8 cellular contexts compared by ENCODE assay signal in genomic region chr11:118923721-118924587, GRCh38. TPM values are rescaled to one million over a fixed set of nuclear protein-coding genes. Genes with fewer than 3 reads are reported as not detected.
DNase-seq lines count a peak whose midpoint lies in the region; ATAC-seq, FAIRE-seq and TF ChIP-seq lines count a peak whose summit lies in the region.

No MANE protein-coding gene starts in this region.

- H3K4me1 ChIP-seq in RWPE2 (ENCODE audit: insufficient read depth, poor library complexity, severe bottlenecking) (peaks cover 26% of the 10 kb centered on the region), neuronal stem cell (ENCODE audit: control insufficient read depth in 2 of 2, insufficient read depth in 1 of 2, low read depth in 1 of 2, low read length in 2 of 2) (peaks cover 59 to 72% of the 10 kb centered on the region in 2 donors)

- peak overlapping the region; percentile 84 for H2BK120ac ChIP-seq in neuronal stem cell (ENCODE audit: low read depth, low read length)

- H2BK15ac ChIP-seq in neuronal stem cell (ENCODE audit: low read length) = peak overlapping the region; percentile 82

- TF ChIP-seq CTCF in Calu3 (IDR thresholded peaks at IDR 0.05; ENCODE audit: unreplicated experiment) (no peak), RWPE2 (IDR thresholded peaks at IDR 0.05; ENCODE audit: poor library complexity, severe bottlenecking) (no peak), epithelial cell of esophagus (IDR thresholded peaks at IDR 0.05; ENCODE audit: insufficient read depth, low read depth, low read length, missing control alignments) (no peak)

- BruUV-seq in Calu3 (replicated peaks; lab: Mats Ljungman, UMichigan) = TSS peak; percentile 25

- peak overlapping the region; percentile 78 for H2BK12ac ChIP-seq in neuronal stem cell (ENCODE audit: low read length)

- peak overlapping the region; percentile 86 for H3K27ac Mint-ChIP-seq in Calu3 (ENCODE audit: unreplicated experiment)

- no peak for FAIRE-seq in frontal cortex (lab: Jason Lieb, UNC)

- H3K27ac ChIP-seq in RWPE2 (ENCODE audit: poor library complexity, severe bottlenecking) = peak overlapping the region; percentile 100
- no peak overlapping the region for H3K27ac ChIP-seq in neuronal stem cell (replicated peaks; ENCODE audit: low read length)

- H3K4me2 ChIP-seq in neuronal stem cell (ENCODE audit: insufficient read depth, low read length, poor library complexity, severe bottlenecking) = peak overlapping the region; percentile 78

- peak overlapping the region; percentile 60 for H3K9ac ChIP-seq in neuronal stem cell (ENCODE audit: low read depth, low read length, poor library complexity)

- no CpG with 5 or more reads among the region's 7 CpGs for WGBS in neuronal stem cell (ENCODE audit: extremely low coverage in 2 of 2, insufficient read length in 2 of 2, insufficient replicate concordance in 1 of 2), 2 donors

- H3K9me3 ChIP-seq in RWPE2 (ENCODE audit: severe bottlenecking) = no peaks in the 10 kb centered on the region
- no peaks in the 10 kb centered on the region for H3K9me3 ChIP-seq in neuronal stem cell (replicated peaks in 1 of 2; ENCODE audit: control insufficient read depth in 2 of 2, insufficient read depth in 1 of 2, low read depth in 1 of 2, low read length in 2 of 2)

- H3K4me3 Mint-ChIP-seq in Calu3 (ENCODE audit: low read depth, unreplicated experiment) = peak overlapping the region; percentile 98

- H3K4me3 ChIP-seq in RWPE2 (ENCODE audit: severe bottlenecking) (peak overlapping the region; percentile 82), epithelial cell of esophagus (ENCODE audit: low read length) (peak overlapping the region; percentile 93), neuronal stem cell (ENCODE audit: low read length in 2 of 2) (peak overlapping the region; percentile 95 to 96)

- H3K27me3 Mint-ChIP-seq in Calu3 (ENCODE audit: unreplicated experiment) = no peaks in the 10 kb centered on the region

- H3K9me3 Mint-ChIP-seq in Calu3 (ENCODE audit: low read depth, unreplicated experiment) = no peaks in the 10 kb centered on the region

- H2BK5ac ChIP-seq in neuronal stem cell (ENCODE audit: low read length) = no peak overlapping the region

- H3K36me3 ChIP-seq in RWPE2 (ENCODE audit: low read depth) (peaks cover 29% of the 10 kb centered on the region), neuronal stem cell (replicated peaks in 1 of 2; ENCODE audit: control insufficient read depth in 2 of 2, insufficient read depth in 2 of 2, low read length in 2 of 2) (no peaks in the 10 kb centered on the region)

- peaks cover 83% of the 10 kb centered on the region for H3K36me3 Mint-ChIP-seq in Calu3 (ENCODE audit: insufficient read depth, unreplicated experiment)

- peak overlapping the region; percentile 91 for H2AFZ ChIP-seq in neuronal stem cell (ENCODE audit: low read length)

- H3K23ac ChIP-seq in neuronal stem cell (ENCODE audit: low read depth, low read length, poor library complexity) = peak overlapping the region; percentile 35

- no peak for ATAC-seq in RWPE2 (ENCODE audit: low read depth)

- no peak overlapping the region for H2AK5ac ChIP-seq in neuronal stem cell (ENCODE audit: low read depth, low read length)

- peak overlapping the region; percentile 30 for H3K18ac ChIP-seq in neuronal stem cell (ENCODE audit: low read length)

- peak overlapping the region; percentile 65 for H3K14ac ChIP-seq in neuronal stem cell (ENCODE audit: low read length)

- no peak overlapping the region for H4K91ac ChIP-seq in neuronal stem cell (ENCODE audit: low read depth, low read length, poor library complexity)

- H3K27me3 ChIP-seq in RWPE2 (ENCODE audit: insufficient read depth, poor library complexity, severe bottlenecking) = no peaks in the 10 kb centered on the region
- H3K27me3 ChIP-seq in neuronal stem cell (ENCODE audit: control insufficient read depth in 3 of 3, insufficient read depth in 3 of 3, low read depth in 1 of 3, low read length in 3 of 3) = no peaks in the 10 kb centered on the region

- DNase-seq in Calu3 (no peak), RWPE2 (ENCODE audit: low spot score) (no peak), epithelial cell of esophagus (ENCODE audit: low read depth) (peak; percentile 39), neuronal stem cell (ENCODE audit: low spot score) (no peak), NCI-H82 (lab: John Stamatoyannopoulos, UW) (no peak), AG20443 (ENCODE audit: low spot score) (no peak), H4 (ENCODE audit: low spot score) (no peak), frontal cortex (ENCODE audit: low spot score in 2 of 2) (no peak)

- no peak overlapping the region for H3K4ac ChIP-seq in neuronal stem cell (ENCODE audit: low read length)

- peaks cover 28% of the 10 kb centered on the region for H3K79me1 ChIP-seq in neuronal stem cell (ENCODE audit: low read depth, low read length)

- CTCF ChIA-PET in Calu3 (lab: Charles Lee) = interaction anchor here (1.4 to 2.1 kb wide), 2 partner anchors 12 to 14 kb away, joined by 5 to 10 read pairs; no protein-coding TSS in a partner anchor

- intact Hi-C loops in Calu3 (cut with micrococcal nuclease; ENCODE audit: unreplicated experiment) = no loop called here

- H3K4me1 Mint-ChIP-seq in Calu3 (ENCODE audit: low read depth, unreplicated experiment) = peaks cover 53% of the 10 kb centered on the region

- H4K8ac ChIP-seq in neuronal stem cell (ENCODE audit: low read depth, low read length) = no peak overlapping the region

RNA-seq across cellular contexts. Expression of gene BCL9L, which starts 1.8 kb away (rescaled TPM):
- total RNA-seq in Calu3 (2022) = 57.9 and 68.4 TPM in 2 replicates
- 32.8 TPM for polyA plus RNA-seq in neuronal stem cell (2013, experiment 1 of 2)
- 34.6 TPM for polyA plus RNA-seq in neuronal stem cell (2013, experiment 2 of 2)
- total RNA-seq in H4 (2014; rRNA removed; shearing (Covaris generic)) = 3.3 and 7.5 TPM in 2 replicates
- 8.6 TPM for total RNA-seq in frontal cortex

RNA-seq across cellular contexts. Expression of gene UPK2, which starts 32.1 kb away (rescaled TPM):
- total RNA-seq in Calu3 (2022) (3.5 and 5.2 TPM in 2 replicates), frontal cortex (not detected)
- polyA plus RNA-seq in neuronal stem cell (2013, experiment 1 of 2) = 0.50 TPM
- polyA plus RNA-seq in neuronal stem cell (2013, experiment 2 of 2) = 0.47 TPM
- not detected in 2 replicates for total RNA-seq in H4 (2014; rRNA removed; shearing (Covaris generic))

RNA-seq across cellular contexts. Expression of gene CXCR5, which starts 40.3 kb away (rescaled TPM):
- not detected in 2 replicates for total RNA-seq in Calu3 (2022)
- polyA plus RNA-seq in neuronal stem cell (2013, experiment 1 of 2) = not detected
- not detected for polyA plus RNA-seq in neuronal stem cell (2013, experiment 2 of 2)
- total RNA-seq in H4 (2014; rRNA removed; shearing (Covaris generic)) = not detected in 2 replicates
- total RNA-seq in frontal cortex = not detected

RNA-seq across cellular contexts. Expression of gene FOXR1, which starts 47.6 kb away (rescaled TPM):
- not detected in 2 replicates for total RNA-seq in Calu3 (2022)
- polyA plus RNA-seq in neuronal stem cell (2013, experiment 1 of 2) = not detected
- polyA plus RNA-seq in neuronal stem cell (2013, experiment 2 of 2) = 0.06 TPM
- not detected in 2 replicates for total RNA-seq in H4 (2014; rRNA removed; shearing (Covaris generic))
- not detected for total RNA-seq in frontal cortex
